In genomic region chr10:53370347-53370746, GRCh38 we compare ENCODE assay signal across 34 cellular contexts.
"Had no signal": no experiment of that assay in that cellular context is flagged by ENCODE, and none has a peak within 500 bp of the region (broad histone marks: within the 10 kb centered on the region; RNA-seq: fewer than 3 reads in every experiment).

No MANE protein-coding gene starts in this region.

- DNase-seq: Karpas-422, Kasumi-1, MG63, MM.1S, MV-4-11, NCI-H1048, NCI-H1092, NCI-H1092 treated with DMSO at 0.1 percent for 48 hours, NCI-H1105, NCI-H1105 treated with DMSO at 0.1 percent for 48 hours, NCI-H1417, NCI-H1417 treated with DMSO at 0.1 percent for 48 hours, NCI-H1436, NCI-H1436 treated with DMSO at 0.1 percent for 48 hours, NCI-H146, NCI-H1694, NCI-H1694 treated with DMSO at 0.1 percent for 48 hours, NCI-H187, NCI-H187 treated with DMSO at 0.1 percent for 48 hours, NCI-H1930, NCI-H2029, NCI-H2029 treated with DMSO at 0.1 percent for 48 hours, NCI-H2081, NCI-H2081 treated with DMSO at 0.1 percent for 48 hours, NCI-H2107, NCI-H2171, NCI-H2171 treated with DMSO at 0.1 percent for 48 hours, NCI-H2227 treated with DMSO at 0.1 percent for 48 hours, NCI-H226, NCI-H345, NCI-H446, NCI-H446 treated with DMSO at 0.1 percent for 48 hours, NCI-H510A, NCI-H510A treated with DMSO at 0.1 percent for 48 hours had no signal

- H3K9me3 ChIP-seq: MG63 had no signal

- H3K27me3 ChIP-seq: MG63 had no signal

- H3K36me3 ChIP-seq: MG63 had no signal

- H3K4me3 ChIP-seq: MG63 had no signal
